8 cellular contexts compared by ENCODE assay signal in genomic region chr11:62508336-62509058, GRCh38. TPM values are rescaled to one million over a fixed set of nuclear protein-coding genes. Genes with fewer than 3 reads are reported as not detected.
DNase-seq lines count a peak whose midpoint lies in the region; ATAC-seq and TF ChIP-seq lines count a peak whose summit lies in the region.

No MANE protein-coding gene starts in this region.

- H3K27me3 Mint-ChIP-seq in mesothelial cell of epicardium (ENCODE audit: low read depth) = peaks cover 9% of the 10 kb centered on the region

- intact Hi-C loops in upper lobe of right lung (cut with DNase I) = no loop called here

- H3K9me3 ChIP-seq in SJCRH30 (replicated peaks) (no peaks in the 10 kb centered on the region), upper lobe of right lung (no peaks in the 10 kb centered on the region)

- H3K27ac ChIP-seq in SJCRH30 (no peak overlapping the region), upper lobe of right lung (peak overlapping the region; percentile 61)

- peaks cover 4% of the 10 kb centered on the region for H3K36me3 Mint-ChIP-seq in mesothelial cell of epicardium

- DNase-seq in BJ (ENCODE audit: low read depth) (no peak), HK-2 (ENCODE audit: unreplicated experiment) (peak; percentile 77), SJCRH30 (peak; percentile 58 to 63), epithelial cell of proximal tubule (ENCODE audit: low read depth) (peak; percentile 85), mesothelial cell of epicardium (ENCODE audit: low spot score in 2 of 2, unreplicated experiment in 2 of 2) (peak in 1 of 2 experiments; percentile 47), upper lobe of right lung (peak; percentile 86), AML-193 (lab: John Stamatoyannopoulos, UW) (no peak)

- H3K4me3 Mint-ChIP-seq in mesothelial cell of epicardium = peak overlapping the region; percentile 28

- H3K36me3 ChIP-seq in BJ (ENCODE audit: control insufficient read depth, insufficient read depth, low read length) = peaks cover under 1% of the 10 kb centered on the region; the same call in 1 of the 2 replicates
- H3K36me3 ChIP-seq in SJCRH30 = no peaks in the 10 kb centered on the region
- H3K36me3 ChIP-seq in upper lobe of right lung = no peaks in the 10 kb centered on the region

- peak overlapping the region; percentile 91 for H3K27ac Mint-ChIP-seq in mesothelial cell of epicardium

- H3K4me3 ChIP-seq in BJ (ENCODE audit: low read depth, low read length) (peak overlapping the region; percentile 5; the same call in 1 of the 2 replicates), SJCRH30 (peak overlapping the region; percentile 26), epithelial cell of proximal tubule (ENCODE audit: low read depth, low read length) (peak overlapping the region; percentile 47), upper lobe of right lung (peak overlapping the region; percentile 25)

- ATAC-seq in upper lobe of right lung (peak; percentile 90), GM21619 (IDR thresholded peaks at IDR 0.05; ENCODE audit: unreplicated experiment) (no peak)

- CTCF ChIA-PET in BJ (lab: Yijun Ruan, JAX) = interaction anchor here (0.6 to 4.1 kb wide), 17 partner anchors 9 to 469 kb away, joined by 3 to 25 read pairs (median 4); no protein-coding TSS in a partner anchor

- no peaks in the 10 kb centered on the region for H3K9me3 Mint-ChIP-seq in mesothelial cell of epicardium

- no peaks in the 10 kb centered on the region for H3K27me3 ChIP-seq in BJ (ENCODE audit: control insufficient read depth, insufficient read depth, low read length)
- H3K27me3 ChIP-seq in SJCRH30 = 0 out of 2 replicates have a peak, but pooled peaks cover 6% of the 10 kb centered on the region
- H3K27me3 ChIP-seq in upper lobe of right lung = no peaks in the 10 kb centered on the region

- H3K4me1 ChIP-seq in SJCRH30 = no peaks in the 10 kb centered on the region; the same call in 1 of the 2 replicates
- H3K4me1 ChIP-seq in upper lobe of right lung = peaks cover 31% of the 10 kb centered on the region

- POLR2A ChIA-PET in BJ (lab: Charles Lee) = interaction anchor here (0.6 to 1.0 kb wide), 4 partner anchors 36 to 216 kb away, joined by 3 to 6 read pairs (median 3); no protein-coding TSS in a partner anchor

- peak; percentile 79 for TF ChIP-seq CTCF in BJ (IDR thresholded peaks at IDR 0.05; ENCODE audit: insufficient read depth, low read depth, low read length)
- peak; percentile 74 for TF ChIP-seq CTCF in epithelial cell of proximal tubule (conservative IDR thresholded peaks at IDR 0.05; ENCODE audit: low read depth, low read length)
- TF ChIP-seq CTCF in mesothelial cell of epicardium (IDR thresholded peaks at IDR 0.05; ENCODE audit: unreplicated experiment) = no peak
- peak; percentile 62 for TF ChIP-seq CTCF in upper lobe of right lung (IDR thresholded peaks at IDR 0.05)

- peaks cover 42% of the 10 kb centered on the region for H3K4me1 Mint-ChIP-seq in mesothelial cell of epicardium

RNA-seq across cellular contexts. Expression of gene AHNAK, which starts 38.1 kb away (rescaled TPM):
- polyA plus RNA-seq in BJ (2011; rRNA removed) = 145 and 185 TPM in 2 replicates
- 360 and 464 TPM in 2 replicates for polyA minus RNA-seq in BJ (2011; rRNA and poly(A)+ RNA removed)
- total RNA-seq in SJCRH30 (2014; rRNA removed; shearing (Covaris generic)) = 10.3 and 10.9 TPM in 2 replicates
- total RNA-seq in epithelial cell of proximal tubule = 198 and 296 TPM in 2 replicates
- total RNA-seq in mesothelial cell of epicardium = 456 to 481 TPM (median 480 TPM) in 3 replicates
- 819 TPM for total RNA-seq in upper lobe of right lung

Comparison
In these comparisons a context has a peak if more than half of its experiments do, and no peak if none do; other contexts are left out.
1. DNase-seq: peak in HK-2 (single experiment), SJCRH30 (2 of 2), epithelial cell of proximal tubule (single experiment) and upper lobe of right lung (single experiment); none in BJ (single experiment) and AML-193 (0 of 2).
2. RNA of gene AHNAK, which starts 38.1 kb away (total RNA-seq): 819 TPM in upper lobe of right lung (single experiment), 456 to 481 TPM in mesothelial cell of epicardium and 198 to 296 TPM in epithelial cell of proximal tubule; 10.3 to 10.9 TPM in SJCRH30; every median in the first group is over 10 times any median in the second.
3. Peak in every context shown above with its lines, with median percentiles within 50 percentile points of each other: H3K4me3 ChIP-seq.